9 cellular contexts compared by ENCODE assay signal in genomic region chr19:18401580-18402112, GRCh38. TPM values are rescaled to one million over a fixed set of nuclear protein-coding genes. Genes with fewer than 3 reads are reported as not detected.
A peak's percentile ranks its signal among the peaks of the same experiment; 100 is the strongest.
DNase-seq lines count a peak whose midpoint lies in the region; ATAC-seq and TF ChIP-seq lines count a peak whose summit lies in the region.
"Had no signal": no experiment of that assay in that cellular context is flagged by ENCODE, and none has a peak within 500 bp of the region (broad histone marks: within the 10 kb centered on the region; RNA-seq: fewer than 3 reads in every experiment).

No MANE protein-coding gene starts in this region.

- H3K9ac ChIP-seq in HCT116 (ENCODE audit: low read length): no peak overlapping the region

- 0 out of 2 replicates have a peak, but pooled peaks have one; percentile 28 for TF ChIP-seq RAD21 in HCT116 (IDR thresholded peaks at IDR 0.05; ENCODE audit: low read depth)

- H3K4me1 ChIP-seq in HCT116 (ENCODE audit: control insufficient read depth in 1 of 2, insufficient read depth in 2 of 2, low read length in 2 of 2): peaks cover 9 to 22% of the 10 kb centered on the region in 2 experiments

- no peak overlapping the region for H3K4me2 ChIP-seq in HCT116 (ENCODE audit: low read length)

- CTCF ChIA-PET in BJ (lab: Yijun Ruan, JAX): interaction anchor here (0.6 to 6.6 kb wide), 12 partner anchors 11 to 122 kb away, joined by 3 to 68 read pairs (median 4); partner anchors contain the start of genes GDF15 and SSBP4
- CTCF ChIA-PET in HCT116 (lab: Charles Lee): interaction anchor here (1.0 to 1.1 kb wide), 3 partner anchors 8 to 53 kb away, joined by 3 read pairs; no protein-coding TSS in a partner anchor

- H3K27me3 ChIP-seq in BJ (ENCODE audit: control insufficient read depth, insufficient read depth, low read length): no peaks in the 10 kb centered on the region
- H3K27me3 ChIP-seq in HCT116 (ENCODE audit: insufficient read depth, low read length): no peaks in the 10 kb centered on the region
- H3K27me3 ChIP-seq: thyroid gland had no signal

- H3K36me3 ChIP-seq in BJ (ENCODE audit: control insufficient read depth, insufficient read depth, low read length) (no peaks in the 10 kb centered on the region), HCT116 (ENCODE audit: control insufficient read depth in 1 of 2, insufficient read depth in 2 of 2, low read length in 2 of 2) (no peaks in the 10 kb centered on the region)
- H3K36me3 ChIP-seq: thyroid gland had no signal

- H3K27ac ChIP-seq in HCT116 (ENCODE audit: low read depth, low read length): peak overlapping the region; percentile 35; the same call in 1 of the 2 replicates
- H3K27ac ChIP-seq: thyroid gland had no signal

- DNase-seq in BJ (ENCODE audit: low read depth): no peak
- no peak for DNase-seq in HCT116 (ENCODE audit: low read depth, low spot score)
- DNase-seq in SK-N-DZ (ENCODE audit: low spot score): peak; percentile 57
- peak; percentile 80 for DNase-seq in fibroblast of peridontal ligament (ENCODE audit: extremely low read depth)
- peak; percentile 92 for DNase-seq in posterior vena cava (ENCODE audit: low spot score)
- no peak for DNase-seq in NCI-H187 treated with DMSO at 0.1 percent for 48 hours (lab: John Stamatoyannopoulos, UW)

- H4K20me1 ChIP-seq in HCT116 (ENCODE audit: insufficient read depth): no peaks in the 10 kb centered on the region

- BruUV-seq in HCT116 (replicated peaks; lab: Mats Ljungman, UMichigan): no TSS peak

- intact Hi-C loops in HCT116 (cut with micrococcal nuclease) (no loop called here), posterior vena cava (cut with DNase I) (loop anchor here in 1 of 2 donors (10.0 kb wide), 1 partner anchor 47 kb away; no protein-coding TSS in a partner anchor)

- H3K9me2 ChIP-seq in HCT116 (ENCODE audit: insufficient read depth): no peaks in the 10 kb centered on the region

- H3K79me2 ChIP-seq in HCT116 (ENCODE audit: insufficient read depth, low read length): no peaks in the 10 kb centered on the region

- POLR2A ChIA-PET in BJ (lab: Charles Lee) (no interaction called here), HCT116 (lab: Charles Lee) (interaction anchor here (0.6 to 2.2 kb wide), 4 partner anchors 16 to 838 kb away, joined by 3 to 11 read pairs (median 4); partner anchors contain the start of gene GDF15)

- no peak for TF ChIP-seq POLR2A in HCT116 (IDR thresholded peaks at IDR 0.05; ENCODE audit: borderline replicate concordance, extremely low read depth, insufficient read depth, insufficient read length)

- peak; percentile 83 for ATAC-seq in HCT116
- ATAC-seq in HG03135 (IDR thresholded peaks at IDR 0.05; ENCODE audit: unreplicated experiment): no peak
- ATAC-seq in GM18868 (IDR thresholded peaks at IDR 0.05; ENCODE audit: unreplicated experiment): no peak

- no peak overlapping the region for H3K4me3 ChIP-seq in BJ (ENCODE audit: low read depth, low read length)
- H3K4me3 ChIP-seq in HCT116 (replicated peaks in 1 of 2; ENCODE audit: low read depth in 1 of 2, low read length in 2 of 2): no peak overlapping the region
- H3K4me3 ChIP-seq: thyroid gland had no signal

- peak; percentile 73 for TF ChIP-seq CTCF in BJ (IDR thresholded peaks at IDR 0.05; ENCODE audit: insufficient read depth, low read depth, low read length)
- peak in 2 of 3 experiments; percentile 31 to 40; a peak in 4 of 6 replicates for TF ChIP-seq CTCF in HCT116 (IDR thresholded peaks at IDR 0.05 in 2 of 3, conservative IDR thresholded peaks at IDR 0.05 in 1 of 3; ENCODE audit: borderline replicate concordance in 1 of 3, insufficient read depth in 1 of 3, low read depth in 2 of 3, low read length in 2 of 3)

- RAD21 ChIA-PET in HCT116 (lab: Charles Lee; ENCODE audit: low non-redundant PET in 1 of 2, low total read pairs in 2 of 2, uncharacterized antibody in 2 of 2, unreplicated experiment in 2 of 2): no interaction called here

- no peaks in the 10 kb centered on the region for H3K9me3 ChIP-seq in HCT116 (ENCODE audit: control insufficient read depth in 1 of 2, insufficient read depth in 1 of 2, low read depth in 1 of 2, low read length in 2 of 2)
- H3K9me3 ChIP-seq: thyroid gland had no signal

- H2AFZ ChIP-seq in HCT116 (ENCODE audit: low read depth, low read length, poor library complexity, severe bottlenecking): no peak overlapping the region

TF ChIP-seq in HCT116, 20 proteins besides CTCF, POLR2A, EP300 and RAD21:
- TF ChIP-seq FOSL1 (IDR thresholded peaks at IDR 0.05; ENCODE audit: low read depth): no peak
- TF ChIP-seq ATF3 (IDR thresholded peaks at IDR 0.05): no peak
- 0 out of 2 replicates have a peak, but pooled peaks have one; percentile 26 for TF ChIP-seq CBX3 (IDR thresholded peaks at IDR 0.05; ENCODE audit: low read depth)

RNA-seq across cellular contexts. Expression of gene LRRC25, which starts 4.2 kb away (rescaled TPM):
- 0.06 TPM in 1 of 2 replicates, not detected in the other for polyA plus RNA-seq in BJ (2011; rRNA removed)
- not detected in 2 replicates for polyA minus RNA-seq in BJ (2011; rRNA and poly(A)+ RNA removed)
- total RNA-seq in HCT116 (2021; ENCODE audit: unreplicated experiment): 0.12 TPM
- not detected in 2 replicates for polyA plus RNA-seq in HCT116 (2012)
- 0.10 TPM in 1 of 2 replicates, not detected in the other for polyA plus RNA-seq in SK-N-DZ (2014; cell fraction: cytosol; rRNA removed)
- polyA plus RNA-seq in SK-N-DZ (2014; cell fraction: nucleus; rRNA removed): not detected in 2 replicates
- 10 to 100 TPM in 1 of 2 donors, 1 to 10 TPM in 1; 6.8 to 16.8 TPM for total RNA-seq in posterior vena cava

RNA-seq across cellular contexts. Expression of gene GDF15, which starts 15.7 kb away (rescaled TPM):
- 19.0 and 30.8 TPM in 2 replicates for polyA plus RNA-seq in BJ (2011; rRNA removed)
- 8.3 and 8.4 TPM in 2 replicates for polyA minus RNA-seq in BJ (2011; rRNA and poly(A)+ RNA removed)
- 425 TPM for total RNA-seq in HCT116 (2021; ENCODE audit: unreplicated experiment)
- polyA plus RNA-seq in HCT116 (2012): 480 and 583 TPM in 2 replicates
- 0.28 TPM in 1 of 2 replicates, not detected in the other for polyA plus RNA-seq in SK-N-DZ (2014; cell fraction: cytosol; rRNA removed)
- polyA plus RNA-seq in SK-N-DZ (2014; cell fraction: nucleus; rRNA removed): not detected in 2 replicates
- total RNA-seq in posterior vena cava: 1 to 10 TPM; 3.1 to 4.5 TPM

RNA-seq across cellular contexts. Expression of gene SSBP4, which starts 17.6 kb away (rescaled TPM):
- polyA plus RNA-seq in BJ (2011; rRNA removed): 16.3 and 24.1 TPM in 2 replicates
- polyA minus RNA-seq in BJ (2011; rRNA and poly(A)+ RNA removed): 15.0 and 30.3 TPM in 2 replicates
- total RNA-seq in HCT116 (2021; ENCODE audit: unreplicated experiment) (164 TPM), posterior vena cava (10 to 100 TPM; 54.4 to 56.9 TPM)
- polyA plus RNA-seq in HCT116 (2012): 55.6 and 64.2 TPM in 2 replicates
- polyA plus RNA-seq in SK-N-DZ (2014; cell fraction: cytosol; rRNA removed): 123 and 163 TPM in 2 replicates
- 351 and 529 TPM in 2 replicates for polyA plus RNA-seq in SK-N-DZ (2014; cell fraction: nucleus; rRNA removed)

RNA-seq across cellular contexts. Expression of gene ISYNA1, which starts 36.3 kb away (rescaled TPM):
- polyA plus RNA-seq in BJ (2011; rRNA removed): 13.5 and 27.0 TPM in 2 replicates
- 12.2 and 16.5 TPM in 2 replicates for polyA minus RNA-seq in BJ (2011; rRNA and poly(A)+ RNA removed)
- total RNA-seq in HCT116 (2021; ENCODE audit: unreplicated experiment) (365 TPM), posterior vena cava (10 to 100 TPM; 27.5 to 28.1 TPM)
- 282 and 302 TPM in 2 replicates for polyA plus RNA-seq in HCT116 (2012)
- polyA plus RNA-seq in SK-N-DZ (2014; cell fraction: cytosol; rRNA removed): 121 and 123 TPM in 2 replicates
- 702 and 880 TPM in 2 replicates for polyA plus RNA-seq in SK-N-DZ (2014; cell fraction: nucleus; rRNA removed)

Comparison
In these comparisons a context has a peak if more than half of its experiments do, and no peak if none do; other contexts are left out.
1. DNase-seq: peak in SK-N-DZ (single experiment), fibroblast of peridontal ligament (single experiment) and posterior vena cava (single experiment); none in BJ (single experiment), HCT116 (single experiment) and NCI-H187 treated with DMSO at 0.1 percent for 48 hours (single experiment).
2. RNA of gene GDF15, which starts 15.7 kb away (total RNA-seq): 425 TPM in HCT116 (single experiment); 3.1 to 4.5 TPM in posterior vena cava; every median in the first group is over 10 times any median in the second.